Comparison of ENCODE assay signal across 8 cellular contexts in genomic region chr7:150322833-150323681, GRCh38. TPM values are rescaled to one million over a fixed set of nuclear protein-coding genes. Genes with fewer than 3 reads are reported as not detected.
A peak's percentile ranks its signal among the peaks of the same experiment; 100 is the strongest.
DNase-seq lines count a peak whose midpoint lies in the region; ATAC-seq and TF ChIP-seq lines count a peak whose summit lies in the region.

Gene ACTR3C, minus strand, starts transcription at chr7:150323545. Its CDS starts 28,249 bp downstream, at chr7:150295296.
Gene LRRC61, plus strand, starts transcription at chr7:150323355. Its CDS starts 13,507 bp downstream, at chr7:150336862.

- peak in 1 of 2 donors; percentile 35 for TF ChIP-seq POLR2A in uterus (IDR thresholded peaks at IDR 0.05)

- H3K27ac Mint-ChIP-seq in activated T-helper 2 cell treated with anti-CD3 and anti-CD28 coated beads, Interferon-gamma antibody, Interleukin-2, Interleukin-4, amounts not matched to agents 10 μg/mL and 5 μg/mL and 100 μg/mL, durations not matched to agents 14 hours and 24 hours and 36 hours: peak within 1 kb of the TSS; percentile 99

- H3K36me3 ChIP-seq in OCI-LY1 (ENCODE audit: insufficient read depth, low read length) (peaks cover 22% of the 10 kb centered on the region), uterus (no peaks in the 10 kb centered on the region)

- peak within 1 kb of the TSS; percentile 81 for H3K4me3 ChIP-seq in OCI-LY1 (ENCODE audit: low read depth, low read length, poor library complexity, severe bottlenecking)
- H3K4me3 ChIP-seq in uterus: peak within 1 kb of the TSS; percentile 50 to 72

- H3K9me3 Mint-ChIP-seq in activated T-helper 2 cell treated with anti-CD3 and anti-CD28 coated beads, Interferon-gamma antibody, Interleukin-2, Interleukin-4, amounts not matched to agents 10 μg/mL and 5 μg/mL and 100 μg/mL, durations not matched to agents 14 hours and 24 hours and 36 hours: no peaks in the 10 kb centered on the region

- intact Hi-C loops in activated T-helper 2 cell treated with anti-CD3 and anti-CD28 coated beads, Interferon-gamma antibody, Interleukin-2, Interleukin-4, amounts not matched to agents 10 μg/mL and 5 μg/mL and 100 μg/mL, durations not matched to agents 14 hours and 24 hours and 36 hours (cut with micrococcal nuclease): loop anchor here (1.0 to 5.0 kb wide), 7 partner anchors 34 to 450 kb away; partner anchors contain the start of genes ATP6V0E2 and REPIN1
- intact Hi-C loops in uterus (cut with DNase I; ENCODE audit: low total_unique reads): no loop called here

- H3K9me2 ChIP-seq in OCI-LY1 (ENCODE audit: low read depth, low read length): no peaks in the 10 kb centered on the region

- peak; percentile 47 for TF ChIP-seq CTCF in OCI-LY1 (IDR thresholded peaks at IDR 0.05; ENCODE audit: low read length)
- TF ChIP-seq CTCF in uterus (IDR thresholded peaks at IDR 0.05): no peak

- peaks cover 55% of the 10 kb centered on the region for H3K36me3 Mint-ChIP-seq in activated T-helper 2 cell treated with anti-CD3 and anti-CD28 coated beads, Interferon-gamma antibody, Interleukin-2, Interleukin-4, amounts not matched to agents 10 μg/mL and 5 μg/mL and 100 μg/mL, durations not matched to agents 14 hours and 24 hours and 36 hours (ENCODE audit: low read depth)

- peak within 1 kb of the TSS; percentile 64 for H3K27ac ChIP-seq in OCI-LY1 (ENCODE audit: low read depth, low read length, poor library complexity, severe bottlenecking)
- H3K27ac ChIP-seq in uterus: peak within 1 kb of the TSS; percentile 86 to 92

- no peaks in the 10 kb centered on the region for H3K27me3 Mint-ChIP-seq in activated T-helper 2 cell treated with anti-CD3 and anti-CD28 coated beads, Interferon-gamma antibody, Interleukin-2, Interleukin-4, amounts not matched to agents 10 μg/mL and 5 μg/mL and 100 μg/mL, durations not matched to agents 14 hours and 24 hours and 36 hours (ENCODE audit: low read depth)

- no peaks in the 10 kb centered on the region for H4K20me1 ChIP-seq in OCI-LY1 (ENCODE audit: insufficient read depth, low read length)

- H3F3A ChIP-seq in OCI-LY1 (ENCODE audit: insufficient read depth, low read length): no peaks in the 10 kb centered on the region

- H3K27me3 ChIP-seq in OCI-LY1 (ENCODE audit: insufficient read depth, low read length): no peaks in the 10 kb centered on the region
- H3K27me3 ChIP-seq in uterus: no peaks in the 10 kb centered on the region

- H3K9ac ChIP-seq in OCI-LY1 (ENCODE audit: low read length): peak within 1 kb of the TSS; percentile 88

- peak within 1 kb of the TSS; percentile 97 for H3K4me3 Mint-ChIP-seq in activated T-helper 2 cell treated with anti-CD3 and anti-CD28 coated beads, Interferon-gamma antibody, Interleukin-2, Interleukin-4, amounts not matched to agents 10 μg/mL and 5 μg/mL and 100 μg/mL, durations not matched to agents 14 hours and 24 hours and 36 hours (ENCODE audit: low read depth)

- DNase-seq in CD1c-positive myeloid dendritic cell (ENCODE audit: extremely low spot score) (peak; percentile 41), HPDE6-E6E7 (ENCODE audit: extremely low spot score) (peak; percentile 49), glomerular visceral epithelial cell (ENCODE audit: extremely low spot score) (peak; percentile 87), putamen (ENCODE audit: low spot score) (peak; percentile 30), uterus (peak; percentile 44 to 48)
- peak; percentile 57 for DNase-seq in activated T-helper 2 cell treated with anti-CD3 and anti-CD28 coated beads, Interferon-gamma antibody, Interleukin-2, Interleukin-4, amounts not matched to agents 10 μg/mL and 5 μg/mL and 100 μg/mL, durations not matched to agents 14 hours and 24 hours and 36 hours (ENCODE audit: low spot score)

- peak within 1 kb of the TSS; percentile 93 for H3K4me2 ChIP-seq in OCI-LY1 (ENCODE audit: low read length)

- no peaks in the 10 kb centered on the region for H3K79me2 ChIP-seq in OCI-LY1 (ENCODE audit: insufficient read depth, low read length)

- H3K4me1 ChIP-seq in OCI-LY1 (ENCODE audit: insufficient read depth, low read length, severe bottlenecking) (peaks cover 24% of the 10 kb centered on the region), uterus (no peaks in the 10 kb centered on the region)

- H2AFZ ChIP-seq in OCI-LY1 (ENCODE audit: low read length): peak within 1 kb of the TSS; percentile 21; the same call in 1 of the 2 replicates

- H3K9me3 ChIP-seq in OCI-LY1 (ENCODE audit: low read length): no peaks in the 10 kb centered on the region
- H3K9me3 ChIP-seq in uterus: no peaks in the 10 kb centered on the region

- peak; percentile 57 for ATAC-seq in GM19452 (IDR thresholded peaks at IDR 0.05; ENCODE audit: unreplicated experiment)

- H3K4me1 Mint-ChIP-seq in activated T-helper 2 cell treated with anti-CD3 and anti-CD28 coated beads, Interferon-gamma antibody, Interleukin-2, Interleukin-4, amounts not matched to agents 10 μg/mL and 5 μg/mL and 100 μg/mL, durations not matched to agents 14 hours and 24 hours and 36 hours (ENCODE audit: low read depth): peaks cover 47% of the 10 kb centered on the region

RNA-seq across cellular contexts. Expression of gene ACTR3C, which starts in this region (rescaled TPM):
- total RNA-seq in activated T-helper 2 cell treated with anti-CD3 and anti-CD28 coated beads, Interferon-gamma antibody, Interleukin-2, Interleukin-4, amounts not matched to agents 10 μg/mL and 5 μg/mL and 100 μg/mL, durations not matched to agents 14 hours and 24 hours and 36 hours: 7.0 and 7.9 TPM in 2 replicates
- 10 to 100 TPM in 2 of 4 donors, 1 to 10 TPM in 2; 2.6 to 13.1 (median 10.3) TPM for total RNA-seq in uterus

RNA-seq across cellular contexts. Expression of gene LRRC61, which starts in this region (rescaled TPM):
- 22.7 and 25.8 TPM in 2 replicates for total RNA-seq in activated T-helper 2 cell treated with anti-CD3 and anti-CD28 coated beads, Interferon-gamma antibody, Interleukin-2, Interleukin-4, amounts not matched to agents 10 μg/mL and 5 μg/mL and 100 μg/mL, durations not matched to agents 14 hours and 24 hours and 36 hours
- 10 to 100 TPM in 3 of 4 donors, 1 to 10 TPM in 1; 5.9 to 41.2 (median 15.3) TPM for total RNA-seq in uterus

Comparison
In these comparisons a context has a peak if more than half of its experiments do, and no peak if none do; other contexts are left out.
1. Peak in every context shown above with its lines: DNase-seq, ATAC-seq, H3K4me3 ChIP-seq and H3K27ac ChIP-seq.
2. DNase-seq: peak in every context shown above with its lines; median percentile 87 in glomerular visceral epithelial cell; 57 in activated T-helper 2 cell treated with anti-CD3 and anti-CD28 coated beads, Interferon-gamma antibody, Interleukin-2, Interleukin-4, amounts not matched to agents 10 μg/mL and 5 μg/mL and 100 μg/mL, durations not matched to agents 14 hours and 24 hours and 36 hours; 49 in HPDE6-E6E7; 46 in uterus; 41 in CD1c-positive myeloid dendritic cell; 30 in putamen.